ENCODE assay signal across 23 cellular contexts in genomic region chr13:54175470-54175869, GRCh38.
"Had no signal": no experiment of that assay in that cellular context is flagged by ENCODE, and none has a peak within 500 bp of the region (broad histone marks: within the 10 kb centered on the region; RNA-seq: fewer than 3 reads in every experiment).

No MANE protein-coding gene starts in this region.

- H3K27me3 ChIP-seq: ovary, sigmoid colon, thyroid gland, vagina had no signal

- H3K27me3 Mint-ChIP-seq: memory B cell; naive B cell; stimulated activated naive CD8-positive, alpha-beta T cell treated with anti-CD3 and anti-CD28 coated beads, Interleukin-15, amount 100 ng/mL, for 72 hours had no signal

- H3K27ac ChIP-seq: dorsolateral prefrontal cortex, ovary, psoas muscle, sigmoid colon, thyroid gland, vagina had no signal

- H3K36me3 Mint-ChIP-seq: memory B cell, mesothelial cell of epicardium, naive B cell had no signal

- H3K27ac Mint-ChIP-seq: memory B cell; mesothelial cell of epicardium; naive B cell; nephron; stimulated activated naive CD8-positive, alpha-beta T cell treated with anti-CD3 and anti-CD28 coated beads, Interleukin-15, amount 100 ng/mL, for 72 hours had no signal

- H3K9me3 ChIP-seq: ovary, psoas muscle, sigmoid colon, thyroid gland, vagina had no signal

- H3K4me3 Mint-ChIP-seq: memory B cell; mesothelial cell of epicardium; naive B cell; nephron; stimulated activated naive CD8-positive, alpha-beta T cell treated with anti-CD3 and anti-CD28 coated beads, Interleukin-15, amount 100 ng/mL, for 72 hours had no signal

- H3K4me1 Mint-ChIP-seq: memory B cell; naive B cell; stimulated activated naive CD8-positive, alpha-beta T cell treated with anti-CD3 and anti-CD28 coated beads, Interleukin-15, amount 100 ng/mL, for 72 hours had no signal

- H3K4me3 ChIP-seq: dorsolateral prefrontal cortex, lung, mucosa of descending colon, ovary, psoas muscle, sigmoid colon, thyroid gland, vagina had no signal

- H3K9me3 Mint-ChIP-seq: nephron had no signal

- ATAC-seq: left lobe of liver; mucosa of descending colon; psoas muscle; right cardiac atrium; stimulated activated naive CD8-positive, alpha-beta T cell treated with anti-CD3 and anti-CD28 coated beads, Interleukin-15, amount 100 ng/mL, for 72 hours had no signal

- H3K36me3 ChIP-seq: ovary, sigmoid colon, thyroid gland, vagina had no signal

- DNase-seq: dorsolateral prefrontal cortex; effector CD4-positive, alpha-beta T cell; hypothalamus; kidney; mucosa of descending colon; naive B cell; occipital lobe; ovary; right cardiac atrium; sigmoid colon; stimulated activated CD4-positive, alpha-beta T cell treated with anti-CD3 and anti-CD28 coated beads, Interleukin-2, amount 100 ng/mL, for 48 hours; stimulated activated CD8-positive, alpha-beta memory T cell treated with anti-CD3 and anti-CD28 coated beads, Interleukin-4, amount 100 ng/mL, for 48 hours; stimulated activated naive CD4-positive, alpha-beta T cell; stimulated activated naive CD8-positive, alpha-beta T cell treated with anti-CD3 and anti-CD28 coated beads, Interleukin-15, amount 100 ng/mL, for 72 hours; thyroid gland; trophoblast cell had no signal

- H3K4me1 ChIP-seq: psoas muscle, sigmoid colon, thyroid gland, vagina had no signal
